2 cellular contexts compared by ENCODE assay signal in genomic region chr2:26435106-26435505, GRCh38.
TF ChIP-seq lines count a peak whose summit lies in the region.

No MANE protein-coding gene starts in this region.

TF ChIP-seq in A549, 52 proteins besides CTCF, POLR2A, EP300 and RAD21 (continued from another document):
- no peak for TF ChIP-seq RFX5 (IDR thresholded peaks at IDR 0.05)
- TF ChIP-seq FOSL2 (IDR thresholded peaks at IDR 0.05): no peak
- TF ChIP-seq FOSL2 (CRISPR knock-in tag; IDR thresholded peaks at IDR 0.05): peak; percentile 58
TF ChIP-seq in A549: peak in this region for 1.

TF ChIP-seq in K562, 482 proteins besides CTCF, POLR2A, EP300 and RAD21 (continued from another document):
- TF ChIP-seq, protein P1, sequence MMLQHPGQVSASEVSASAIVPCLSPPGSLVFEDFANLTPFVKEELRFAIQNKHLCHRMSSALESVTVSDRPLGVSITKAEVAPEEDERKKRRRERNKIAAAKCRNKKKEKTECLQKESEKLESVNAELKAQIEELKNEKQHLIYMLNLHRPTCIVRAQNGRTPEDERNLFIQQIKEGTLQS (IDR thresholded peaks at IDR 0.05): peak; percentile 36
- TF ChIP-seq, protein P1 (CRISPR knock-in tag; conservative IDR thresholded peaks at IDR 0.05): no peak
- TF ChIP-seq ZNF644 (tag; IDR thresholded peaks at IDR 0.05; ENCODE audit: low read depth) (no peak), SMARCE1 (IDR thresholded peaks at IDR 0.05) (no peak), ZNF354B (CRISPR knock-in tag; IDR thresholded peaks at IDR 0.05) (no peak), C11orf30 (IDR thresholded peaks at IDR 0.05; ENCODE audit: low read depth) (0 out of 2 replicates have a peak, but pooled peaks have one; percentile 5), RBM15 (IDR thresholded peaks at IDR 0.05; ENCODE audit: insufficient read depth, low read length) (no peak), MYBL2 (IDR thresholded peaks at IDR 0.05; ENCODE audit: low read depth) (no peak), MYBL2 (CRISPR knock-in tag; IDR thresholded peaks at IDR 0.05; ENCODE audit: borderline replicate concordance) (no peak), ZNF77 (CRISPR knock-in tag; IDR thresholded peaks at IDR 0.05) (no peak)
